ENCODE assay signal across 13 cellular contexts in the genomic region with DNA sequence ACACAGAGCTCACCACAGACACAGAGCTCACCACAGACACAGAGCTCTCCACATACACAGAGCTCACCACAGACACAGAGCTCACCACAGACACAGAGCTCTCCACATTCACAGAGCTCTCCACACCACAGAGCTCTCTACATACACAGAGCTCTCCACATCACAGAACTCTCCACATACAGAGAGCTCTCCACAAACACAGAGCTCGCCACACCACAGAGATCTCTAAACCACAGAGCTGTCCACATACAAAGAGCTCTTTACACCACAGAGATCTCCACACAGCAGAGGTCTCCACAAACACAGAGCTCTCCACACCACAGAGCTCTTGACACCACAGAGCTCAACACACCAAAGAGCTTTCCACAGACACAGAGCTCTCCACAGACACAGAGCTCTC.
"Had no signal": no experiment of that assay in that cellular context is flagged by ENCODE, and none has a peak within 500 bp of the region (broad histone marks: within the 10 kb centered on the region; RNA-seq: fewer than 3 reads in every experiment).

No MANE protein-coding gene starts in this region.

- ATAC-seq: gastrocnemius medialis, heart right ventricle, left lung, mucosa of descending colon had no signal

- H3K9me3 Mint-ChIP-seq: activated naive CD4-positive, alpha-beta T cell treated with anti-CD3 and anti-CD28 coated beads, Interleukin-2, amount 50 U/mL, for 72 hours; activated T-cell treated with anti-CD3 and anti-CD28 coated beads, Interleukin-2, amount 50 U/mL, for 4 hours had no signal

- H3K36me3 ChIP-seq: breast epithelium, colonic mucosa, gastrocnemius medialis, heart right ventricle, left lung, thyroid gland had no signal

- H3K9me3 ChIP-seq: breast epithelium, colonic mucosa, gastrocnemius medialis, heart right ventricle, left lung, mucosa of descending colon, thyroid gland had no signal

- H3K36me3 Mint-ChIP-seq: activated naive CD4-positive, alpha-beta T cell treated with anti-CD3 and anti-CD28 coated beads, Interleukin-2, amount 50 U/mL, for 72 hours had no signal

- DNase-seq: activated T-cell treated with anti-CD3 and anti-CD28 coated beads, Interleukin-2, amount 50 U/mL, for 4 hours; aorta; gastrocnemius medialis; heart right ventricle; mucosa of descending colon; nephron progenitor cell; stimulated activated CD4-positive, alpha-beta T cell treated with anti-CD3 and anti-CD28 coated beads, Interleukin-4, amount 100 ng/mL, for 4 hours; thyroid gland had no signal

- H3K27me3 ChIP-seq: breast epithelium, colonic mucosa, thyroid gland had no signal

- H3K27ac ChIP-seq: breast epithelium, colonic mucosa, gastrocnemius medialis, heart right ventricle, left lung, thyroid gland, VCaP had no signal

- H3K4me1 ChIP-seq: breast epithelium, colonic mucosa, gastrocnemius medialis, heart right ventricle, left lung had no signal

- H3K4me3 Mint-ChIP-seq: activated T-cell treated with anti-CD3 and anti-CD28 coated beads, Interleukin-2, amount 50 U/mL, for 4 hours; nephron progenitor cell had no signal

- H3K4me3 ChIP-seq: breast epithelium, colonic mucosa, gastrocnemius medialis, heart right ventricle, left lung, mucosa of descending colon, thyroid gland had no signal

- H3K27ac Mint-ChIP-seq: activated naive CD4-positive, alpha-beta T cell treated with anti-CD3 and anti-CD28 coated beads, Interleukin-2, amount 50 U/mL, for 72 hours had no signal
